ENCODE assay signal across 17 cellular contexts in the genomic region with DNA sequence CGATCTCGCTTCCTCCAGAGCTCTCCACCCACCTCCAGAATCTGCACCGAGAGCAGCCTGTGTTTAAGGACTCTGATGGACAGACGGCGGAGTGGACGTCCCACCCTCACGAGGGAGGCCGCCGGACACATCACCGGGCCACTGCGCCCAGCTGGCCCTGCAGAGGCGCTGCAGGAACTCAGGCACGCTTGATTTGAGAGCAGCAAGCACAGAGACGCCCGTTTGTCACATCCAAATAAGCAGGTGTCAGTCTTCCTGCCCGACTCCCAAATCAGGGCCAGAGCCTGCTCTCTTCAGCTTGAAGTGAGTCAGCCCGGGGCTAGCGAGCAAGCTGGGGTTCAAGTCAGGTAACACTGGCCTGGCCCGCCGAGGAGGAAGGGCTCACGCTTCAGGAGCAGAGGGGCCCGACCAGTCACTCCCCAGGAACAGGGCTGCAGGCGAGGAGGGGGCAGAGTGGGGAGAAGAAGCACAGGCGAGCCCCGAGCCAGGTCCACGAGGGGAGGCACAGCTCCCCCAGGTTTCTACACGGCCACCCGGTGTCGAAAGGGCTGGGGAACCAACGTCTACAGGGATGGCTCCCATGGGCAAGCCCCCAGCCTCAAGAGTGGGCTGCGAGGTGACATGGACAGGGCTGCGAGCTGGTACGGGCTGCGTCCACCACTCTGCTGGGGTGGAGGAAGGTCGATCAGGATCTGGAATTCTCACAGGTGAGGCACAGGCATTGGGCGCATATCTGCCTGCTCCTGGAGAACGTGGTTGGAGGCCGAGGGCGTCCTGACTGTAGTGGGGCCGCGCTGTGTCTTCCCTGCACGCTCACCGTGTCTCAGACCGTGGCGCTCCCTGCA. TPM values are rescaled to one million over a fixed set of nuclear protein-coding genes. Genes with fewer than 3 reads are reported as not detected.
DNase-seq lines count a peak whose midpoint lies in the region; ATAC-seq, FAIRE-seq and TF ChIP-seq lines count a peak whose summit lies in the region.
"Had no signal": no experiment of that assay in that cellular context is flagged by ENCODE, and none has a peak within 500 bp of the region (broad histone marks: within the 10 kb centered on the region; RNA-seq: fewer than 3 reads in every experiment).

No MANE protein-coding gene starts in this region.

- H3K4me2 ChIP-seq in osteoblast (ENCODE audit: insufficient read depth, low read length) = no peak overlapping the region

- no peak overlapping the region for H2AFZ ChIP-seq in osteoblast (ENCODE audit: low read length)
- H2AFZ ChIP-seq: GM23248 had no signal

- no peak for FAIRE-seq in HTR-8/SVneo (lab: Jason Lieb, UNC)
- FAIRE-seq: A204.1, GM12892 had no signal

- DNase-seq in left cardiac atrium (peak; percentile 11), right atrium auricular region (ENCODE audit: low spot score) (no peak), body of pancreas (peak in 2 of 4 donors; percentile 4 to 7), osteoblast (ENCODE audit: insufficient read length, low spot score, missing footprints) (peak; percentile 71), aorta (no peak), HTR-8/SVneo (ENCODE audit: insufficient read length, low spot score) (no peak), putamen (ENCODE audit: low spot score) (no peak)
- DNase-seq: CD4-positive, CD25-positive, alpha-beta regulatory T cell; GM23248; NCI-H1436 treated with DMSO at 0.1 percent for 48 hours; NCI-H2081 treated with DMSO at 0.1 percent for 48 hours; NCI-H2227 treated with DMSO at 0.1 percent for 48 hours; NCI-H524 treated with DMSO at 0.1 percent for 48 hours; OCI-M1 had no signal

- WGBS in body of pancreas, 2 donors = 61 to 66% methylated on average over 18 to 45 of the region's 45 CpGs
- WGBS in aorta, 2 donors = 89 to 90% methylated on average over 45 of the region's 45 CpGs

- no peaks in the 10 kb centered on the region for H4K20me1 ChIP-seq in osteoblast (ENCODE audit: insufficient read depth, low read length)

- H3K27ac ChIP-seq in right atrium auricular region (no peak overlapping the region), body of pancreas (no peak overlapping the region), osteoblast (ENCODE audit: low read depth, low read length) (no peak overlapping the region), aorta (ENCODE audit: low read depth in 1 of 2, low read length in 2 of 2) (no peak overlapping the region)
- H3K27ac ChIP-seq: GM23248 had no signal

- intact Hi-C loops in left cardiac atrium (cut with DNase I) (no loop called here), body of pancreas (cut with DNase I) (no loop called here), aorta (cut with DNase I) (no loop called here)

- H3K4me3 ChIP-seq in right atrium auricular region = no peak overlapping the region
- no peak overlapping the region for H3K4me3 ChIP-seq in body of pancreas
- no peak overlapping the region for H3K4me3 ChIP-seq in osteoblast (ENCODE audit: insufficient read depth, low read length)
- H3K4me3 ChIP-seq in aorta (ENCODE audit: low read length in 2 of 2) = no peak overlapping the region
- H3K4me3 ChIP-seq: GM23248 had no signal

- no peaks in the 10 kb centered on the region for H3K36me3 ChIP-seq in right atrium auricular region
- H3K36me3 ChIP-seq in body of pancreas (replicated peaks in 1 of 2; ENCODE audit: insufficient read depth in 1 of 2, low read depth in 2 of 2) = no peaks in the 10 kb centered on the region
- H3K36me3 ChIP-seq in osteoblast (ENCODE audit: insufficient read depth, low read length) = no peaks in the 10 kb centered on the region
- H3K36me3 ChIP-seq in aorta (ENCODE audit: control insufficient read depth in 1 of 2, insufficient read depth in 2 of 2, low read length in 1 of 2) = no peaks in the 10 kb centered on the region

- TF ChIP-seq CTCF in right atrium auricular region (IDR thresholded peaks at IDR 0.05) (no peak), body of pancreas (IDR thresholded peaks at IDR 0.05) (no peak), osteoblast (IDR thresholded peaks at IDR 0.05; ENCODE audit: extremely low read depth, low read depth, low read length) (no peak)

- TF ChIP-seq POLR2A in body of pancreas (IDR thresholded peaks at IDR 0.05) = no peak

- no peaks in the 10 kb centered on the region for H3K4me1 ChIP-seq in right atrium auricular region
- H3K4me1 ChIP-seq in body of pancreas = no peaks in the 10 kb centered on the region
- H3K4me1 ChIP-seq in osteoblast (ENCODE audit: insufficient read depth, low read length) = no peaks in the 10 kb centered on the region
- H3K4me1 ChIP-seq in aorta (ENCODE audit: control insufficient read depth in 1 of 2, insufficient read depth in 2 of 2, low read length in 2 of 2) = no peaks in the 10 kb centered on the region

- H3K9me3 ChIP-seq in right atrium auricular region (no peaks in the 10 kb centered on the region), body of pancreas (no peaks in the 10 kb centered on the region), osteoblast (ENCODE audit: low read depth, low read length) (no peaks in the 10 kb centered on the region), aorta (ENCODE audit: control insufficient read depth, low read length) (no peaks in the 10 kb centered on the region)

- H3K27me3 ChIP-seq in right atrium auricular region (no peaks in the 10 kb centered on the region), body of pancreas (no peaks in the 10 kb centered on the region), osteoblast (ENCODE audit: insufficient read depth, low read length) (peaks cover 8% of the 10 kb centered on the region), aorta (ENCODE audit: control insufficient read depth in 1 of 2, insufficient read depth in 2 of 2, low read length in 1 of 2) (no peaks in the 10 kb centered on the region)

- H3K79me2 ChIP-seq in osteoblast (ENCODE audit: insufficient read depth, low read length) = no peaks in the 10 kb centered on the region

- ATAC-seq in left cardiac atrium = no peak
- peak; percentile 18 for ATAC-seq in body of pancreas
- ATAC-seq in aorta (ENCODE audit: low FRiP score) = peak; percentile 51
- no peak for ATAC-seq in GM18502 (IDR thresholded peaks at IDR 0.05; ENCODE audit: poor library complexity, unreplicated experiment)

RNA-seq across cellular contexts. Expression of a gene that starts 52.5 kb away (rescaled TPM):
- total RNA-seq in left cardiac atrium (10 to 100 TPM in 1 of 2 donors, 1 to 10 TPM in 1; 9.7 to 11.7 TPM), right atrium auricular region (1 to 10 TPM; 6.3 to 9.2 TPM), body of pancreas (10 to 100 TPM in 1 of 2 donors, 1 to 10 TPM in 1; 8.8 to 21.8 TPM), osteoblast (25.0 and 26.8 TPM in 2 replicates), aorta (10 to 100 TPM; 18.5 to 19.8 TPM)
- polyA plus RNA-seq in aorta = 10 to 100 TPM in 1 of 2 donors, 1 to 10 TPM in 1; 7.0 to 14.9 TPM

Comparison
In these comparisons a context has a peak if more than half of its experiments do, and no peak if none do; other contexts are left out.
1. DNase-seq: peak in left cardiac atrium (single experiment) and osteoblast (single experiment); none in right atrium auricular region (single experiment), aorta (0 of 2), HTR-8/SVneo (single experiment) and putamen (single experiment).
2. ATAC-seq: peak in body of pancreas (single experiment) and aorta (single experiment); none in left cardiac atrium (0 of 2) and GM18502 (single experiment).